26 cellular contexts compared by ENCODE assay signal in genomic region chr15:55546718-55547117, GRCh38. TPM values are rescaled to one million over a fixed set of nuclear protein-coding genes. Genes with fewer than 3 reads are reported as not detected.
DNase-seq lines count a peak whose midpoint lies in the region; ATAC-seq, FAIRE-seq and TF ChIP-seq lines count a peak whose summit lies in the region.
"Had no signal": no experiment of that assay in that cellular context is flagged by ENCODE, and none has a peak within 500 bp of the region (broad histone marks: within the 10 kb centered on the region; RNA-seq: fewer than 3 reads in every experiment).

No MANE protein-coding gene starts in this region.

- no peak overlapping the region for H3K9ac ChIP-seq in keratinocyte (ENCODE audit: control insufficient read depth, extremely low read depth, insufficient read depth, low read length)

- no peak for TF ChIP-seq CTCF in keratinocyte (optimal IDR thresholded peaks at IDR 0.05 in 1 of 3, IDR thresholded peaks at IDR 0.05 in 1 of 3, conservative IDR thresholded peaks at IDR 0.05 in 1 of 3; ENCODE audit: extremely low read depth in 1 of 3, insufficient read depth in 2 of 3, low read length in 3 of 3)
- no peak for TF ChIP-seq CTCF in osteoblast (IDR thresholded peaks at IDR 0.05; ENCODE audit: extremely low read depth, low read depth, low read length)

- H2AFZ ChIP-seq in keratinocyte (ENCODE audit: control insufficient read depth, low read length) = peak overlapping the region; percentile 20
- no peak overlapping the region for H2AFZ ChIP-seq in osteoblast (ENCODE audit: low read length)

- H3K27me3 ChIP-seq in keratinocyte (ENCODE audit: control insufficient read depth, extremely low read depth, insufficient read depth, low read length) = no peaks in the 10 kb centered on the region
- no peaks in the 10 kb centered on the region for H3K27me3 ChIP-seq in osteoblast (ENCODE audit: insufficient read depth, low read length)
- H3K27me3 ChIP-seq: heart right ventricle had no signal

- no peaks in the 10 kb centered on the region for H3K9me1 ChIP-seq in keratinocyte (ENCODE audit: control insufficient read depth, extremely low read depth, insufficient read depth, low read length)

- H4K20me1 ChIP-seq in keratinocyte (ENCODE audit: control insufficient read depth, extremely low read depth, insufficient read depth, low read length) (no peaks in the 10 kb centered on the region), osteoblast (ENCODE audit: insufficient read depth, low read length) (no peaks in the 10 kb centered on the region)

- H3K9me3 ChIP-seq in keratinocyte (ENCODE audit: control insufficient read depth, low read depth, low read length) (no peaks in the 10 kb centered on the region), osteoblast (ENCODE audit: low read depth, low read length) (no peaks in the 10 kb centered on the region)
- H3K9me3 ChIP-seq: heart right ventricle had no signal

- ATAC-seq in HG03039 (IDR thresholded peaks at IDR 0.05; ENCODE audit: unreplicated experiment) = no peak
- ATAC-seq: heart right ventricle; left lobe of liver; stimulated activated naive B cell treated with anti-CD40 and anti-IgM and Interleukin-4, amounts not matched to agents 10 μg/mL and 1 μg/mL and 100 μg/mL, for 72 hours had no signal

- H3K79me2 ChIP-seq in keratinocyte (ENCODE audit: control insufficient read depth, insufficient read depth, low read length) = no peaks in the 10 kb centered on the region
- peaks cover 14% of the 10 kb centered on the region for H3K79me2 ChIP-seq in osteoblast (ENCODE audit: insufficient read depth, low read length)

- no peaks in the 10 kb centered on the region for H3K36me3 ChIP-seq in keratinocyte (ENCODE audit: control insufficient read depth in 2 of 2, extremely low read depth in 1 of 2, insufficient read depth in 2 of 2, low read length in 2 of 2)
- peaks cover 5% of the 10 kb centered on the region for H3K36me3 ChIP-seq in osteoblast (ENCODE audit: insufficient read depth, low read length)

- dilution Hi-C loops in keratinocyte (cut with MboI; ENCODE audit: extremely low pct_ligation_motif_present, low sequenced_read_pairs) = no loop called here

- H3K4me1 ChIP-seq in keratinocyte (ENCODE audit: control insufficient read depth, extremely low read depth, insufficient read depth, low read length) = peaks cover 4% of the 10 kb centered on the region
- H3K4me1 ChIP-seq in osteoblast (ENCODE audit: insufficient read depth, low read length) = peaks cover 6% of the 10 kb centered on the region
- H3K4me1 ChIP-seq: heart right ventricle had no signal

- no peak overlapping the region for H3K4me3 ChIP-seq in keratinocyte (ENCODE audit: control insufficient read depth in 2 of 3, extremely low read depth in 1 of 3, insufficient read depth in 2 of 3, low read depth in 1 of 3, low read length in 3 of 3)
- no peak overlapping the region for H3K4me3 ChIP-seq in osteoblast (ENCODE audit: insufficient read depth, low read length)
- H3K4me3 ChIP-seq: heart right ventricle had no signal

- FAIRE-seq in keratinocyte (lab: Jason Lieb, UNC) = peak; percentile 9
- FAIRE-seq: GM19239 had no signal

- H3K27ac ChIP-seq in keratinocyte (ENCODE audit: control insufficient read depth, insufficient read depth, low read length) (no peak overlapping the region), osteoblast (ENCODE audit: low read depth, low read length) (no peak overlapping the region)
- H3K27ac ChIP-seq: heart right ventricle had no signal

- DNase-seq in Daoy (ENCODE audit: low read depth) = peak; percentile 48
- peak; percentile 60 for DNase-seq in HT1080 (ENCODE audit: low read depth)
- DNase-seq in astrocyte of the hippocampus (ENCODE audit: low read depth, low spot score) = peak; percentile 30
- DNase-seq in keratinocyte (ENCODE audit: low read depth, low spot score) = peak; percentile 5
- DNase-seq in osteoblast (ENCODE audit: insufficient read length, low spot score, missing footprints) = no peak
- DNase-seq in NCI-H446 treated with DMSO at 0.1 percent for 48 hours (lab: John Stamatoyannopoulos, UW) = no peak
- DNase-seq in activated naive CD4-positive, alpha-beta T cell treated with Interleukin-2 at 50 U/mL for 16 hours = no peak
- DNase-seq: activated B cell treated with CpG ODN at 0.5 μM for 24 hours; activated naive CD4-positive, alpha-beta T cell treated with anti-CD3 and anti-CD28 coated beads, Interleukin-2, amount 50 U/mL, for 16 hours; amygdala; central memory CD4-positive, alpha-beta T cell; dermis blood vessel endothelial cell; heart right ventricle; Kasumi-1; mesendoderm; NCI-H1105; NCI-H2029 treated with DMSO at 0.1 percent for 48 hours; NCI-H345; OCI-M1; SHP77 treated with DMSO at 0.1 percent for 48 hours; stimulated activated CD4-positive, alpha-beta T cell treated with anti-CD3 and anti-CD28 coated beads, Interleukin-4, amount 100 ng/mL, for 1 hour; stimulated activated naive B cell treated with anti-CD40 and anti-IgM and Interleukin-4, amounts not matched to agents 10 μg/mL and 1 μg/mL and 100 μg/mL, for 72 hours; SW 1271 had no signal

- H3K4me2 ChIP-seq in keratinocyte (ENCODE audit: control insufficient read depth, extremely low read depth, insufficient read depth, low read depth, low read length) (no peak overlapping the region), osteoblast (ENCODE audit: insufficient read depth, low read length) (no peak overlapping the region)

RNA-seq across cellular contexts. Expression of gene DNAAF4, which starts 38.7 kb away (rescaled TPM):
- 5.5 and 19.0 TPM in 2 replicates for total RNA-seq in Daoy (2014; rRNA removed; shearing (Covaris generic))
- 2.9 and 5.7 TPM in 2 replicates for total RNA-seq in HT1080 (2014; rRNA removed; shearing (Covaris generic))
- polyA plus RNA-seq in HT1080 (2015; cell fraction: cytosol; rRNA removed) = 3.7 and 4.3 TPM in 2 replicates
- 4.6 and 5.9 TPM in 2 replicates for polyA plus RNA-seq in HT1080 (2015; cell fraction: nucleus; rRNA removed)
- polyA plus RNA-seq in keratinocyte = 2.9 to 4.3 TPM (median 3.7 TPM) in 3 replicates
- 2.5 TPM for polyA plus RNA-seq in keratinocyte (2011; ENCODE audit: low read depth)
- 2.2 and 3.5 TPM in 2 replicates for polyA plus RNA-seq in keratinocyte (2011; cell fraction: cytosol; rRNA removed)
- polyA plus RNA-seq in keratinocyte (2011; cell fraction: nucleus; rRNA removed) = 3.2 and 3.9 TPM in 2 replicates
- 0.85 and 3.0 TPM in 2 replicates for polyA plus RNA-seq in keratinocyte (2012; ENCODE audit: low replicate concordance)
- polyA minus RNA-seq in keratinocyte = 0.86 to 1.1 TPM in 2 of 3 replicates, not detected in the other
- not detected for polyA minus RNA-seq in keratinocyte (2011; cell fraction: cytosol; rRNA and poly(A)+ RNA removed)
- 1.7 and 2.6 TPM in 2 replicates for polyA minus RNA-seq in keratinocyte (2011; cell fraction: nucleus; rRNA and poly(A)+ RNA removed)
- 2.9 and 5.1 TPM in 2 replicates for total RNA-seq in osteoblast
- total RNA-seq: left lobe of liver had no signal

RNA-seq across cellular contexts. Expression of gene PYGO1, which starts 41.4 kb away (rescaled TPM):
- 3.8 and 9.8 TPM in 2 replicates for total RNA-seq in Daoy (2014; rRNA removed; shearing (Covaris generic))
- total RNA-seq in HT1080 (2014; rRNA removed; shearing (Covaris generic)) = 3.3 and 5.0 TPM in 2 replicates
- 4.3 and 5.7 TPM in 2 replicates for polyA plus RNA-seq in HT1080 (2015; cell fraction: cytosol; rRNA removed)
- polyA plus RNA-seq in HT1080 (2015; cell fraction: nucleus; rRNA removed) = 4.2 and 4.8 TPM in 2 replicates
- 1.5 to 2.2 TPM (median 2.0 TPM) in 3 replicates for polyA plus RNA-seq in keratinocyte
- 0.34 TPM for polyA plus RNA-seq in keratinocyte (2011; ENCODE audit: low read depth)
- 0.97 and 2.2 TPM in 2 replicates for polyA plus RNA-seq in keratinocyte (2011; cell fraction: cytosol; rRNA removed)
- polyA plus RNA-seq in keratinocyte (2011; cell fraction: nucleus; rRNA removed) = 1.8 and 2.1 TPM in 2 replicates
- 0.48 and 1.7 TPM in 2 replicates for polyA plus RNA-seq in keratinocyte (2012; ENCODE audit: low replicate concordance)
- polyA minus RNA-seq in keratinocyte = 2.3 to 5.4 TPM (median 3.4 TPM) in 3 replicates
- polyA minus RNA-seq in keratinocyte (2011; cell fraction: cytosol; rRNA and poly(A)+ RNA removed) = 0.38 TPM
- polyA minus RNA-seq in keratinocyte (2011; cell fraction: nucleus; rRNA and poly(A)+ RNA removed) = 1.3 and 3.5 TPM in 2 replicates
- 15.6 and 18.0 TPM in 2 replicates for total RNA-seq in osteoblast

Comparison
In these comparisons a context has a peak if more than half of its experiments do, and no peak if none do; other contexts are left out.
1. DNase-seq: peak in Daoy (single experiment), HT1080 (single experiment), astrocyte of the hippocampus (single experiment) and keratinocyte (single experiment); none in osteoblast (single experiment), NCI-H446 treated with DMSO at 0.1 percent for 48 hours (single experiment) and activated naive CD4-positive, alpha-beta T cell treated with Interleukin-2 at 50 U/mL for 16 hours (single experiment).